20 cellular contexts compared by ENCODE assay signal in the genomic region with DNA sequence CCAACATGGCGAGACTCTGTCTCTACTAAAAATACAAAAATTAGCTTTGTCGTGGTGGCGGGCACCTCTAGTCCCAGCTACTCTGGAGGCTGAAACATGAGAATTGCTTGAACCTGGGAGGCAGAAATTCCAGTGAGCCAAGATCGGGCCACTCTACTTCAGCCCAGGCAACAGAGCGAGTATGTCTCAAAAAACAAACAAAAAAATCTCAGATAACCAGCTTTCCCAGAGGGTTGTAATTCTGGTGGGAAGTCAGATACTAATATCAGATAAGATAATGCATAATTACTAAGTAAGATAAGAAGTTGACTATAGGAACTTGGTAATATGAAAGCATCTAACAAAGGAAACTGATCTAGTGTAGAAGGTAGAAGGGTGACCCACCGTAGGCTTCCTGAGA.
"Had no signal": no experiment of that assay in that cellular context is flagged by ENCODE, and none has a peak within 500 bp of the region (broad histone marks: within the 10 kb centered on the region; RNA-seq: fewer than 3 reads in every experiment).

No MANE protein-coding gene starts in this region.

- H3K27me3 ChIP-seq: body of pancreas, testis, upper lobe of right lung had no signal

- H3K9me3 ChIP-seq: body of pancreas, testis, upper lobe of right lung had no signal

- H3K27ac Mint-ChIP-seq: activated CD4-positive, alpha-beta T cell treated with anti-CD3 and anti-CD28 coated beads, Interleukin-2, amount 10 ng/mL, durations not matched to agents 24 days and 14 days; activated CD8-positive, alpha-beta T cell treated with anti-CD3 and anti-CD28 coated beads for 36 hours; activated T-helper 17 cell treated with anti-CD3 and anti-CD28 coated beads, Interleukin-2, amount 50 U/mL, for 72 hours; mesothelial cell of epicardium; natural killer cell treated with Interleukin-12 subunit alpha and Interleukin-12 subunit beta and Interleukin-15 and Interleukin-18, amount 100 ng/mL, for 72 hours; stimulated activated naive CD8-positive, alpha-beta T cell treated with anti-CD3 and anti-CD28 coated beads, Interleukin-15, amount 100 ng/mL, for 72 hours had no signal

- H3K36me3 Mint-ChIP-seq: mesothelial cell of epicardium; natural killer cell treated with Interleukin-12 subunit alpha and Interleukin-12 subunit beta and Interleukin-15 and Interleukin-18, amount 100 ng/mL, for 72 hours had no signal

- H3K4me3 ChIP-seq: body of pancreas, lung, smooth muscle cell, testis, upper lobe of right lung had no signal

- DNase-seq: activated CD4-positive, alpha-beta T cell treated with anti-CD3 and anti-CD28 coated beads, Interleukin-2, amount 10 ng/mL, durations not matched to agents 24 days and 14 days; activated CD8-positive, alpha-beta T cell treated with anti-CD3 and anti-CD28 coated beads for 36 hours; activated naive CD4-positive, alpha-beta T cell treated with Interleukin-2 at 50 U/mL for 16 hours; activated T-cell treated with anti-CD3 and anti-CD28 coated beads, Interleukin-2, amount 50 U/mL, for 1 hour; body of pancreas; central memory CD4-positive, alpha-beta T cell; stimulated activated CD4-positive, alpha-beta T cell treated with anti-CD3 and anti-CD28 coated beads, Interleukin-4, amount 100 ng/mL, for 1 hour; stimulated activated naive CD8-positive, alpha-beta T cell treated with anti-CD3 and anti-CD28 coated beads, Interleukin-15, amount 100 ng/mL, for 72 hours; T1000; testis; upper lobe of right lung had no signal

- H3K27ac ChIP-seq: body of pancreas, testis, upper lobe of right lung had no signal

- H3K4me3 Mint-ChIP-seq: activated CD4-positive, alpha-beta T cell treated with anti-CD3 and anti-CD28 coated beads, Interleukin-2, amount 10 ng/mL, durations not matched to agents 24 days and 14 days; activated CD8-positive, alpha-beta T cell treated with anti-CD3 and anti-CD28 coated beads for 36 hours; activated T-helper 17 cell treated with anti-CD3 and anti-CD28 coated beads, Interleukin-2, amount 50 U/mL, for 72 hours; mesothelial cell of epicardium; natural killer cell treated with Interleukin-12 subunit alpha and Interleukin-12 subunit beta and Interleukin-15 and Interleukin-18, amount 100 ng/mL, for 72 hours; stimulated activated naive CD8-positive, alpha-beta T cell treated with anti-CD3 and anti-CD28 coated beads, Interleukin-15, amount 100 ng/mL, for 72 hours had no signal

- H3K4me1 Mint-ChIP-seq: activated CD4-positive, alpha-beta T cell treated with anti-CD3 and anti-CD28 coated beads, Interleukin-2, amount 10 ng/mL, durations not matched to agents 24 days and 14 days; activated T-helper 17 cell treated with anti-CD3 and anti-CD28 coated beads, Interleukin-2, amount 50 U/mL, for 72 hours had no signal

- FAIRE-seq: colon, endometrium had no signal

- H3K9me3 Mint-ChIP-seq: activated CD4-positive, alpha-beta T cell treated with anti-CD3 and anti-CD28 coated beads, Interleukin-2, amount 10 ng/mL, durations not matched to agents 24 days and 14 days; activated CD8-positive, alpha-beta T cell treated with anti-CD3 and anti-CD28 coated beads for 36 hours; activated T-helper 17 cell treated with anti-CD3 and anti-CD28 coated beads, Interleukin-2, amount 50 U/mL, for 72 hours; mesothelial cell of epicardium; natural killer cell treated with Interleukin-12 subunit alpha and Interleukin-12 subunit beta and Interleukin-15 and Interleukin-18, amount 100 ng/mL, for 72 hours; stimulated activated naive CD8-positive, alpha-beta T cell treated with anti-CD3 and anti-CD28 coated beads, Interleukin-15, amount 100 ng/mL, for 72 hours had no signal

- H3K4me1 ChIP-seq: body of pancreas, testis had no signal

- ATAC-seq: activated CD8-positive, alpha-beta T cell treated with anti-CD3 and anti-CD28 coated beads for 36 hours; activated T-helper 17 cell treated with anti-CD3 and anti-CD28 coated beads, Interleukin-2, amount 50 U/mL, for 72 hours; body of pancreas; esophagus mucosa; natural killer cell treated with Interleukin-12 subunit alpha and Interleukin-12 subunit beta and Interleukin-15 and Interleukin-18, amount 100 ng/mL, for 72 hours; SK-N-SH treated with all-trans-retinoic acid at 6 μM for 48 hours; stimulated activated naive CD8-positive, alpha-beta T cell treated with anti-CD3 and anti-CD28 coated beads, Interleukin-15, amount 100 ng/mL, for 72 hours had no signal

- H3K36me3 ChIP-seq: upper lobe of right lung had no signal

- H3K4me2 ChIP-seq: smooth muscle cell had no signal
